ENCODE assay signal across 1 cellular context in the genomic region with DNA sequence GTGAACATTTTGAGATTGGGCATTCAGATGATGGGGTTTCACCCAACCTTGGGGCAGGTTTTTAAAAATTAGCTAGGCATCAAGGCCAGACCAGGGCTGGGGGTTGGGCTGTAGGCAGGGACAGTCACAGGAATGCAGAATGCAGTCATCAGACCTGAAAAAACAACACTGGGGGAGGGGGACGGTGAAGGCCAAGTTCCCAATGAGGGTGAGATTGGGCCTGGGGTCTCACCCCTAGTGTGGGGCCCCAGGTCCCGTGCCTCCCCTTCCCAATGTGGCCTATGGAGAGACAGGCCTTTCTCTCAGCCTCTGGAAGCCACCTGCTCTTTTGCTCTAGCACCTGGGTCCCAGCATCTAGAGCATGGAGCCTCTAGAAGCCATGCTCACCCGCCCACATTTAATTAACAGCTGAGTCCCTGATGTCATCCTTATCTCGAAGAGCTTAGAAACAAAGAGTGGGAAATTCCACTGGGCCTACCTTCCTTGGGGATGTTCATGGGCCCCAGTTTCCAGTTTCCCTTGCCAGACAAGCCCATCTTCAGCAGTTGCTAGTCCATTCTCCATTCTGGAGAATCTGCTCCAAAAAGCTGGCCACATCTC.
A peak's percentile ranks its signal among the peaks of the same experiment; 100 is the strongest.
TF ChIP-seq lines count a peak whose summit lies in the region.

No MANE protein-coding gene starts in this region.

TF ChIP-seq in HepG2, 621 proteins besides CTCF, POLR2A, EP300 and RAD21 (continued from another document and continues in another):
- TF ChIP-seq ZNF414 (CRISPR knock-in tag; IDR thresholded peaks at IDR 0.05) (peak; percentile 47; the same call in 1 of the 2 replicates), ZNF710 (CRISPR knock-in tag; IDR thresholded peaks at IDR 0.05; ENCODE audit: borderline replicate concordance) (peak; percentile 39; the same call in 1 of the 2 replicates), ZNF318 (CRISPR knock-in tag; IDR thresholded peaks at IDR 0.05) (no peak), THAP11 (CRISPR knock-in tag; IDR thresholded peaks at IDR 0.05) (no peak), ZBTB38 (CRISPR knock-in tag; IDR thresholded peaks at IDR 0.05) (no peak), SKI (IDR thresholded peaks at IDR 0.05; ENCODE audit: partially characterized antibody) (peak; percentile 61), NFIC (IDR thresholded peaks at IDR 0.05; ENCODE audit: low read length) (no peak), ZNF160 (CRISPR knock-in tag; IDR thresholded peaks at IDR 0.05) (0 out of 2 replicates have a peak, but pooled peaks have one; percentile 12), ZNF782 (CRISPR knock-in tag; IDR thresholded peaks at IDR 0.05; ENCODE audit: borderline replicate concordance) (no peak), ZNF605 (CRISPR knock-in tag; IDR thresholded peaks at IDR 0.05) (peak; percentile 26; the same call in 1 of the 2 replicates), IKZF1 (IDR thresholded peaks at IDR 0.05) (no peak), RBM39 (IDR thresholded peaks at IDR 0.05; ENCODE audit: low read depth, low read length, poor library complexity, severe bottlenecking) (no peak), CHD2 (IDR thresholded peaks at IDR 0.05; ENCODE audit: low read depth, low read length) (no peak), ZNF746 (CRISPR knock-in tag; IDR thresholded peaks at IDR 0.05) (no peak), ZNF136 (CRISPR knock-in tag; IDR thresholded peaks at IDR 0.05; ENCODE audit: low read depth) (no peak), TSC22D2 (CRISPR knock-in tag; IDR thresholded peaks at IDR 0.05; ENCODE audit: borderline replicate concordance) (peak; percentile 0; the same call in 1 of the 2 replicates)
- TF ChIP-seq, protein P1, sequence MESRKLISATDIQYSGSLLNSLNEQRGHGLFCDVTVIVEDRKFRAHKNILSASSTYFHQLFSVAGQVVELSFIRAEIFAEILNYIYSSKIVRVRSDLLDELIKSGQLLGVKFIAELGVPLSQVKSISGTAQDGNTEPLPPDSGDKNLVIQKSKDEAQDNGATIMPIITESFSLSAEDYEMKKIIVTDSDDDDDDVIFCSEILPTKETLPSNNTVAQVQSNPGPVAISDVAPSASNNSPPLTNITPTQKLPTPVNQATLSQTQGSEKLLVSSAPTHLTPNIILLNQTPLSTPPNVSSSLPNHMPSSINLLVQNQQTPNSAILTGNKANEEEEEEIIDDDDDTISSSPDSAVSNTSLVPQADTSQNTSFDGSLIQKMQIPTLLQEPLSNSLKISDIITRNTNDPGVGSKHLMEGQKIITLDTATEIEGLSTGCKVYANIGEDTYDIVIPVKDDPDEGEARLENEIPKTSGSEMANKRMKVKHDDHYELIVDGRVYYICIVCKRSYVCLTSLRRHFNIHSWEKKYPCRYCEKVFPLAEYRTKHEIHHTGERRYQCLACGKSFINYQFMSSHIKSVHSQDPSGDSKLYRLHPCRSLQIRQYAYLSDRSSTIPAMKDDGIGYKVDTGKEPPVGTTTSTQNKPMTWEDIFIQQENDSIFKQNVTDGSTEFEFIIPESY (CRISPR knock-in tag; IDR thresholded peaks at IDR 0.05): no peak
- TF ChIP-seq, protein P2, sequence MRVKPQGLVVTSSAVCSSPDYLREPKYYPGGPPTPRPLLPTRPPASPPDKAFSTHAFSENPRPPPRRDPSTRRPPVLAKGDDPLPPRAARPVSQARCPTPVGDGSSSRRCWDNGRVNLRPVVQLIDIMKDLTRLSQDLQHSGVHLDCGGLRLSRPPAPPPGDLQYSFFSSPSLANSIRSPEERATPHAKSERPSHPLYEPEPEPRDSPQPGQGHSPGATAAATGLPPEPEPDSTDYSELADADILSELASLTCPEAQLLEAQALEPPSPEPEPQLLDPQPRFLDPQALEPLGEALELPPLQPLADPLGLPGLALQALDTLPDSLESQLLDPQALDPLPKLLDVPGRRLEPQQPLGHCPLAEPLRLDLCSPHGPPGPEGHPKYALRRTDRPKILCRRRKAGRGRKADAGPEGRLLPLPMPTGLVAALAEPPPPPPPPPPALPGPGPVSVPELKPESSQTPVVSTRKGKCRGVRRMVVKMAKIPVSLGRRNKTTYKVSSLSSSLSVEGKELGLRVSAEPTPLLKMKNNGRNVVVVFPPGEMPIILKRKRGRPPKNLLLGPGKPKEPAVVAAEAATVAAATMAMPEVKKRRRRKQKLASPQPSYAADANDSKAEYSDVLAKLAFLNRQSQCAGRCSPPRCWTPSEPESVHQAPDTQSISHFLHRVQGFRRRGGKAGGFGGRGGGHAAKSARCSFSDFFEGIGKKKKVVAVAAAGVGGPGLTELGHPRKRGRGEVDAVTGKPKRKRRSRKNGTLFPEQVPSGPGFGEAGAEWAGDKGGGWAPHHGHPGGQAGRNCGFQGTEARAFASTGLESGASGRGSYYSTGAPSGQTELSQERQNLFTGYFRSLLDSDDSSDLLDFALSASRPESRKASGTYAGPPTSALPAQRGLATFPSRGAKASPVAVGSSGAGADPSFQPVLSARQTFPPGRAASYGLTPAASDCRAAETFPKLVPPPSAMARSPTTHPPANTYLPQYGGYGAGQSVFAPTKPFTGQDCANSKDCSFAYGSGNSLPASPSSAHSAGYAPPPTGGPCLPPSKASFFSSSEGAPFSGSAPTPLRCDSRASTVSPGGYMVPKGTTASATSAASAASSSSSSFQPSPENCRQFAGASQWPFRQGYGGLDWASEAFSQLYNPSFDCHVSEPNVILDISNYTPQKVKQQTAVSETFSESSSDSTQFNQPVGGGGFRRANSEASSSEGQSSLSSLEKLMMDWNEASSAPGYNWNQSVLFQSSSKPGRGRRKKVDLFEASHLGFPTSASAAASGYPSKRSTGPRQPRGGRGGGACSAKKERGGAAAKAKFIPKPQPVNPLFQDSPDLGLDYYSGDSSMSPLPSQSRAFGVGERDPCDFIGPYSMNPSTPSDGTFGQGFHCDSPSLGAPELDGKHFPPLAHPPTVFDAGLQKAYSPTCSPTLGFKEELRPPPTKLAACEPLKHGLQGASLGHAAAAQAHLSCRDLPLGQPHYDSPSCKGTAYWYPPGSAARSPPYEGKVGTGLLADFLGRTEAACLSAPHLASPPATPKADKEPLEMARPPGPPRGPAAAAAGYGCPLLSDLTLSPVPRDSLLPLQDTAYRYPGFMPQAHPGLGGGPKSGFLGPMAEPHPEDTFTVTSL (CRISPR knock-in tag; IDR thresholded peaks at IDR 0.05; ENCODE audit: borderline replicate concordance): peak; percentile 62; the same call in 1 of the 2 replicates
- TF ChIP-seq, protein P3, sequence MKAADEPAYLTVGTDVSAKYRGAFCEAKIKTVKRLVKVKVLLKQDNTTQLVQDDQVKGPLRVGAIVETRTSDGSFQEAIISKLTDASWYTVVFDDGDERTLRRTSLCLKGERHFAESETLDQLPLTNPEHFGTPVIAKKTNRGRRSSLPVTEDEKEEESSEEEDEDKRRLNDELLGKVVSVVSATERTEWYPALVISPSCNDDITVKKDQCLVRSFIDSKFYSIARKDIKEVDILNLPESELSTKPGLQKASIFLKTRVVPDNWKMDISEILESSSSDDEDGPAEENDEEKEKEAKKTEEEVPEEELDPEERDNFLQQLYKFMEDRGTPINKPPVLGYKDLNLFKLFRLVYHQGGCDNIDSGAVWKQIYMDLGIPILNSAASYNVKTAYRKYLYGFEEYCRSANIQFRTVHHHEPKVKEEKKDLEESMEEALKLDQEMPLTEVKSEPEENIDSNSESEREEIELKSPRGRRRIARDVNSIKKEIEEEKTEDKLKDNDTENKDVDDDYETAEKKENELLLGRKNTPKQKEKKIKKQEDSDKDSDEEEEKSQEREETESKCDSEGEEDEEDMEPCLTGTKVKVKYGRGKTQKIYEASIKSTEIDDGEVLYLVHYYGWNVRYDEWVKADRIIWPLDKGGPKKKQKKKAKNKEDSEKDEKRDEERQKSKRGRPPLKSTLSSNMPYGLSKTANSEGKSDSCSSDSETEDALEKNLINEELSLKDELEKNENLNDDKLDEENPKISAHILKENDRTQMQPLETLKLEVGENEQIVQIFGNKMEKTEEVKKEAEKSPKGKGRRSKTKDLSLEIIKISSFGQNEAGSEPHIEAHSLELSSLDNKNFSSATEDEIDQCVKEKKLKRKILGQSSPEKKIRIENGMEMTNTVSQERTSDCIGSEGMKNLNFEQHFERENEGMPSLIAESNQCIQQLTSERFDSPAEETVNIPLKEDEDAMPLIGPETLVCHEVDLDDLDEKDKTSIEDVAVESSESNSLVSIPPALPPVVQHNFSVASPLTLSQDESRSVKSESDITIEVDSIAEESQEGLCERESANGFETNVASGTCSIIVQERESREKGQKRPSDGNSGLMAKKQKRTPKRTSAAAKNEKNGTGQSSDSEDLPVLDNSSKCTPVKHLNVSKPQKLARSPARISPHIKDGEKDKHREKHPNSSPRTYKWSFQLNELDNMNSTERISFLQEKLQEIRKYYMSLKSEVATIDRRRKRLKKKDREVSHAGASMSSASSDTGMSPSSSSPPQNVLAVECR (CRISPR knock-in tag; IDR thresholded peaks at IDR 0.05; ENCODE audit: borderline replicate concordance): no peak
- TF ChIP-seq, protein P4, sequence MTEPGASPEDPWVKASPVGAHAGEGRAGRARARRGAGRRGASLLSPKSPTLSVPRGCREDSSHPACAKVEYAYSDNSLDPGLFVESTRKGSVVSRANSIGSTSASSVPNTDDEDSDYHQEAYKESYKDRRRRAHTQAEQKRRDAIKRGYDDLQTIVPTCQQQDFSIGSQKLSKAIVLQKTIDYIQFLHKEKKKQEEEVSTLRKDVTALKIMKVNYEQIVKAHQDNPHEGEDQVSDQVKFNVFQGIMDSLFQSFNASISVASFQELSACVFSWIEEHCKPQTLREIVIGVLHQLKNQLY (CRISPR knock-in tag; IDR thresholded peaks at IDR 0.05): no peak
- TF ChIP-seq, protein P5, sequence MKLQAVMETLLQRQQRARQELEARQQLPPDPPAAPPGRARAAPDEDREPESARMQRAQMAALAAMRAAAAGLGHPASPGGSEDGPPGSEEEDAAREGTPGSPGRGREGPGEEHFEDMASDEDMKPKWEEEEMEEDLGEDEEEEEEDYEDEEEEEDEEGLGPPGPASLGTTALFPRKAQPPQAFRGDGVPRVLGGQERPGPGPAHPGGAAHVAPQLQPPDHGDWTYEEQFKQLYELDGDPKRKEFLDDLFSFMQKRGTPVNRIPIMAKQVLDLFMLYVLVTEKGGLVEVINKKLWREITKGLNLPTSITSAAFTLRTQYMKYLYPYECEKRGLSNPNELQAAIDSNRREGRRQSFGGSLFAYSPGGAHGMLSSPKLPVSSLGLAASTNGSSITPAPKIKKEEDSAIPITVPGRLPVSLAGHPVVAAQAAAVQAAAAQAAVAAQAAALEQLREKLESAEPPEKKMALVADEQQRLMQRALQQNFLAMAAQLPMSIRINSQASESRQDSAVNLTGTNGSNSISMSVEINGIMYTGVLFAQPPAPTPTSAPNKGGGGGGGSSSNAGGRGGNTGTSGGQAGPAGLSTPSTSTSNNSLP (IDR thresholded peaks at IDR 0.05; ENCODE audit: low read depth, low read length): no peak
